ENCODE assay signal across 21 cellular contexts in genomic region chr1:222769968-222770620, GRCh38. TPM values are rescaled to one million over a fixed set of nuclear protein-coding genes. Genes with fewer than 3 reads are reported as not detected.
"Had no signal": no experiment of that assay in that cellular context is flagged by ENCODE, and none has a peak within 500 bp of the region (broad histone marks: within the 10 kb centered on the region; RNA-seq: fewer than 3 reads in every experiment).

No MANE protein-coding gene starts in this region.

- H3K36me3 ChIP-seq: ovary had no signal

- H3K27ac Mint-ChIP-seq: activated CD4-positive, alpha-beta T cell treated with anti-CD3 and anti-CD28 coated beads for 36 hours; activated CD8-positive, alpha-beta T cell treated with anti-CD3 and anti-CD28 coated beads for 36 hours; activated naive CD8-positive, alpha-beta T cell treated with anti-CD3 and anti-CD28 coated beads for 36 hours; activated T-cell treated with anti-CD3 and anti-CD28 coated beads, Interleukin-2, amount 50 U/mL, for 72 hours; effector memory CD8-positive, alpha-beta T cell had no signal

- H3K27ac ChIP-seq: foreskin keratinocyte, ovary, tibial artery, VCaP had no signal

- H3K4me1 Mint-ChIP-seq: neural crest cell had no signal

- H3K4me3 ChIP-seq: ovary, tibial artery had no signal

- H3K9me3 ChIP-seq: ovary had no signal

- H3K27me3 Mint-ChIP-seq: activated CD4-positive, alpha-beta T cell treated with anti-CD3 and anti-CD28 coated beads for 36 hours had no signal

- DNase-seq: activated CD4-positive, alpha-beta T cell treated with anti-CD3 and anti-CD28 coated beads for 36 hours; activated CD8-positive, alpha-beta memory T cell treated with anti-CD3 and anti-CD28 coated beads, Interleukin-2, amount 50 U/mL, for 4 hours; activated CD8-positive, alpha-beta T cell treated with anti-CD3 and anti-CD28 coated beads for 36 hours; activated gamma-delta T cell treated with Interleukin-2 at 50 U/mL for 16 hours; activated naive CD8-positive, alpha-beta T cell treated with anti-CD3 and anti-CD28 coated beads for 36 hours; activated T-cell treated with anti-CD3 and anti-CD28 coated beads, Interleukin-2, amount 50 U/mL, for 72 hours; anterior cingulate cortex; cortex of kidney; effector memory CD8-positive, alpha-beta T cell; foreskin keratinocyte; head of caudate nucleus; ovary; retina; stimulated activated CD4-positive, alpha-beta T cell treated with anti-CD3 and anti-CD28 coated beads, Interleukin-4, amount 100 ng/mL, for 24 hours; T-helper 1 cell; tibial artery had no signal

- ATAC-seq: activated CD4-positive, alpha-beta T cell treated with anti-CD3 and anti-CD28 coated beads for 36 hours; activated CD8-positive, alpha-beta T cell treated with anti-CD3 and anti-CD28 coated beads for 36 hours; activated T-cell treated with anti-CD3 and anti-CD28 coated beads, Interleukin-2, amount 50 U/mL, for 72 hours; effector memory CD8-positive, alpha-beta T cell; foreskin keratinocyte; left lobe of liver had no signal

- H3K27me3 ChIP-seq: foreskin keratinocyte, ovary, tibial artery had no signal

- H3K4me3 Mint-ChIP-seq: activated CD4-positive, alpha-beta T cell treated with anti-CD3 and anti-CD28 coated beads for 36 hours; activated CD8-positive, alpha-beta T cell treated with anti-CD3 and anti-CD28 coated beads for 36 hours; activated naive CD8-positive, alpha-beta T cell treated with anti-CD3 and anti-CD28 coated beads for 36 hours; activated T-cell treated with anti-CD3 and anti-CD28 coated beads, Interleukin-2, amount 50 U/mL, for 72 hours; effector memory CD8-positive, alpha-beta T cell; neural crest cell had no signal

- H3K4me1 ChIP-seq: foreskin keratinocyte, tibial artery had no signal

RNA-seq across cellular contexts. Expression of gene FAM177B, which starts 33.1 kb away (rescaled TPM):
- total RNA-seq: activated CD4-positive, alpha-beta T cell treated with anti-CD3 and anti-CD28 coated beads for 36 hours; activated CD8-positive, alpha-beta T cell treated with anti-CD3 and anti-CD28 coated beads for 36 hours; activated naive CD8-positive, alpha-beta T cell treated with anti-CD3 and anti-CD28 coated beads for 36 hours; activated T-cell treated with anti-CD3 and anti-CD28 coated beads, Interleukin-2, amount 50 U/mL, for 72 hours; cardiac septum; foreskin keratinocyte; left lobe of liver; mesenteric fat pad had no signal
- polyA plus RNA-seq: foreskin keratinocyte had no signal
